Comparison of ENCODE assay signal across 8 cellular contexts in the genomic region with DNA sequence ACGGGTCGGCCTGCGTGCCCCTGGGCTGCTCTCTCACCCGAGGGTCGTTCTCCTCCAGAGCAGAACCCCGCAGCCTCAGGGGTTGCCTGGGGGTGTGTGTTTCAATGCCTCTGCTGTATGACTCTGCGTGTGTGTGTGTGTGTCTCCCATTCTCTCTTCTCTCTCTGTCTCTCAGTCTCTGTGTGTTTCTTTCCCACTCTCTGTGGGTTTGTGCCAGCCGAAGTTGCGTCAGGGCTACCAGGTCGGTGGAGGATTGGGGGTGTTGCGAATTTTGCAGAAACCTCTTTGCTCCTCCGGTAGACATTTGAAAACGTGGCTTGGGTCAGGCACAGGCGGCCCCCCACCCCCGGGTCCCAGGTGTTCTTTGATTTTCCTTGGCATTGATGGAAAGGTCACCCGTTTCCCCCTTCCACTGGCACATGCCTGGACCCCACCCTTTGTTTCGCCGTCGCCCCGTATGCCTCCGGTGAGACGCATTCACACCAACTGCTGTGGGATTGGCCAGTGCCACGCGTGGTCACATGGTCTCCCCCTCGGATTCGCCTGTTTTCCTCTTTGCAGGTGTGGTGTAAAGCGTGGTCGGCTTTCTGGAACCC.
DNase-seq lines count a peak whose midpoint lies in the region; ATAC-seq, FAIRE-seq and TF ChIP-seq lines count a peak whose summit lies in the region.
"Not testable (repeated sequence)": the region's sequence is repeated elsewhere in the genome, so short reads cannot be mapped to it uniquely, and the experiment has no call there.

No MANE protein-coding gene starts in this region.

- FAIRE-seq in A549 (lab: Jason Lieb, UNC), result peak; percentile 70

- dilution Hi-C loops in mammary epithelial cell (cut with HindIII; ENCODE audit: low sequenced_read_pairs), result not testable (repeated sequence)

- H3K36me3 Mint-ChIP-seq in activated B cell treated with CpG ODN at 0.5 μM for 24 hours (ENCODE audit: low read depth); activated T-cell treated with anti-CD3 and anti-CD28 coated beads, Interleukin-2, amount 50 U/mL, for 24 hours (ENCODE audit: low read depth); memory B cell: not testable (repeated sequence)

- not testable (repeated sequence) for H3K4me1 Mint-ChIP-seq in activated B cell treated with CpG ODN at 0.5 μM for 24 hours; activated T-cell treated with anti-CD3 and anti-CD28 coated beads, Interleukin-2, amount 50 U/mL, for 24 hours (ENCODE audit: low read depth); memory B cell

- H3K9me3 ChIP-seq in A549; mammary epithelial cell (replicated peaks; ENCODE audit: insufficient read depth, low read length); ovary: not testable (repeated sequence)

- not testable (repeated sequence) for TF ChIP-seq POLR2A in A549 (IDR thresholded peaks at IDR 0.05; ENCODE audit: low read length); ovary (IDR thresholded peaks at IDR 0.05)

- TF ChIP-seq CTCF in A549 (IDR thresholded peaks at IDR 0.05); activated B cell treated with CpG ODN at 0.5 μM for 24 hours (IDR thresholded peaks at IDR 0.05); mammary epithelial cell (conservative IDR thresholded peaks at IDR 0.05 in 1 of 2, IDR thresholded peaks at IDR 0.05 in 1 of 2; ENCODE audit: extremely low read depth in 1 of 2, insufficient read depth in 1 of 2, low read depth in 1 of 2, low read length in 2 of 2); ovary (IDR thresholded peaks at IDR 0.05): not testable (repeated sequence)

- H4K20me1 ChIP-seq in mammary epithelial cell (ENCODE audit: insufficient read depth, low read length), result not testable (repeated sequence)

- not testable (repeated sequence) for H3K27me3 Mint-ChIP-seq in activated B cell treated with CpG ODN at 0.5 μM for 24 hours; activated T-cell treated with anti-CD3 and anti-CD28 coated beads, Interleukin-2, amount 50 U/mL, for 24 hours; memory B cell

- H3K27ac Mint-ChIP-seq in activated B cell treated with CpG ODN at 0.5 μM for 24 hours; activated T-cell treated with anti-CD3 and anti-CD28 coated beads, Interleukin-2, amount 50 U/mL, for 24 hours; memory B cell: not testable (repeated sequence)

- not testable (repeated sequence) for H3K27ac ChIP-seq in A549; mammary epithelial cell (ENCODE audit: insufficient read depth, low read depth, low read length); ovary

- intact Hi-C loops in activated B cell treated with CpG ODN at 0.5 μM for 24 hours (cut with micrococcal nuclease); mammary epithelial cell (cut with micrococcal nuclease); left cardiac atrium (cut with DNase I); ovary (cut with DNase I): not testable (repeated sequence)

- in situ Hi-C loops in mammary epithelial cell (cut with MboI; ENCODE audit: low sequenced_read_pairs in 2 of 2), result not testable (repeated sequence)

- H2AFZ ChIP-seq in mammary epithelial cell (ENCODE audit: low read depth, low read length), result not testable (repeated sequence)

- not testable (repeated sequence) for H3K4me2 ChIP-seq in A549; mammary epithelial cell (ENCODE audit: insufficient read depth, low read depth, low read length)

- CTCF ChIA-PET in A549 (lab: Yijun Ruan, JAX); activated B cell treated with CpG ODN at 0.5 μM for 24 hours (lab: Charles Lee); mammary epithelial cell (lab: Charles Lee; ENCODE audit: low non-redundant PET): not testable (repeated sequence)

- H3K36me3 ChIP-seq in mammary epithelial cell (ENCODE audit: insufficient read depth, low read length); ovary: not testable (repeated sequence)

- H3K4me1 ChIP-seq in A549; mammary epithelial cell (ENCODE audit: insufficient read depth, low read length); ovary (ENCODE audit: insufficient read depth): not testable (repeated sequence)

- H3K4me3 Mint-ChIP-seq in activated B cell treated with CpG ODN at 0.5 μM for 24 hours (peak overlapping the region; percentile 35), memory B cell (peak overlapping the region; percentile 56)
- not testable (repeated sequence) for H3K4me3 Mint-ChIP-seq in activated T-cell treated with anti-CD3 and anti-CD28 coated beads, Interleukin-2, amount 50 U/mL, for 24 hours

- H3K4me3 ChIP-seq in A549; mammary epithelial cell (replicated peaks in 1 of 3; ENCODE audit: insufficient read depth in 1 of 3, low read depth in 2 of 3, low read length in 3 of 3); ovary: not testable (repeated sequence)

- TF ChIP-seq EP300 in A549 (IDR thresholded peaks at IDR 0.05); ovary (IDR thresholded peaks at IDR 0.05): not testable (repeated sequence)

- 19% methylated on average over 8 of the region's 28 CpGs for WGBS in A549 (ENCODE audit: missing lambda C conversion rate)
- 49% methylated on average over 8 of the region's 28 CpGs for WGBS in mammary epithelial cell (ENCODE audit: low coverage, missing lambda C conversion rate)
- 20 to 47% methylated on average over 5 to 8 of the region's 28 CpGs; no CpG with 5 or more reads in 1 of the 3 donors for WGBS in ovary, 3 donors

- ATAC-seq in A549, result peak; percentile 16 to 55; a peak in 3 of 6 replicates
- ATAC-seq in activated B cell treated with CpG ODN at 0.5 μM for 24 hours (ENCODE audit: low read depth); left cardiac atrium; memory B cell (ENCODE audit: low read depth); stimulated activated naive CD8-positive, alpha-beta T cell treated with anti-CD3 and anti-CD28 coated beads, Interleukin-15, Interleukin-2, amounts not matched to agents 100 U/mL and 50 U/mL, for 24 hours: not testable (repeated sequence)

- TSS peak; percentile 19 for BruUV-seq in mammary epithelial cell (replicated peaks; lab: Mats Ljungman, UMichigan)

- not testable (repeated sequence) for H3K79me2 ChIP-seq in mammary epithelial cell (ENCODE audit: insufficient read depth, low read length)

- not testable (repeated sequence) for H3K27me3 ChIP-seq in mammary epithelial cell (ENCODE audit: insufficient read depth, low read length); ovary

- TF ChIP-seq RAD21 in A549 (conservative IDR thresholded peaks at IDR 0.05 in 1 of 2, IDR thresholded peaks at IDR 0.05 in 1 of 2), result not testable (repeated sequence)

- not testable (repeated sequence) for H3K9me3 Mint-ChIP-seq in activated B cell treated with CpG ODN at 0.5 μM for 24 hours; activated T-cell treated with anti-CD3 and anti-CD28 coated beads, Interleukin-2, amount 50 U/mL, for 24 hours; memory B cell

- not testable (repeated sequence) for H3K9ac ChIP-seq in mammary epithelial cell (ENCODE audit: insufficient read depth, low read length)

- POLR2A ChIA-PET in A549 (lab: Yijun Ruan, JAX); activated B cell treated with CpG ODN at 0.5 μM for 24 hours (lab: Charles Lee): not testable (repeated sequence)

- DNase-seq in A549 (ENCODE audit: low read depth in 1 of 2, low spot score in 1 of 2); mammary epithelial cell: not testable (repeated sequence)
- DNase-seq in activated B cell treated with CpG ODN at 0.5 μM for 24 hours, result peak; percentile 14
- peak; percentile 33 for DNase-seq in activated T-cell treated with anti-CD3 and anti-CD28 coated beads, Interleukin-2, amount 50 U/mL, for 24 hours
- DNase-seq in left cardiac atrium, result peak; percentile 5
- peak in 1 of 2 donors; percentile 10 for DNase-seq in memory B cell (ENCODE audit: low spot score in 2 of 2)
- peak; percentile 6 to 34 (median 15) for DNase-seq in ovary
- DNase-seq in stimulated activated naive CD8-positive, alpha-beta T cell treated with anti-CD3 and anti-CD28 coated beads, Interleukin-15, Interleukin-2, amounts not matched to agents 100 U/mL and 50 U/mL, for 24 hours, result peak; percentile 3
